8 cellular contexts compared by ENCODE assay signal in genomic region chr7:83410989-83411591, GRCh38.
DNase-seq lines count a peak whose midpoint lies in the region; ATAC-seq, FAIRE-seq and TF ChIP-seq lines count a peak whose summit lies in the region.

No MANE protein-coding gene starts in this region.

- H3K4me3 ChIP-seq in left ventricle myocardium inferior (no peak overlapping the region), esophagus squamous epithelium (no peak overlapping the region), psoas muscle (no peak overlapping the region)
- no peak overlapping the region for H3K4me3 ChIP-seq in Jurkat, Clone E6-1 (ENCODE audit: low read length)

- H3K27me3 ChIP-seq in left ventricle myocardium inferior (ENCODE audit: low read depth) (no peaks in the 10 kb centered on the region), esophagus squamous epithelium (no peaks in the 10 kb centered on the region), psoas muscle (ENCODE audit: insufficient read depth in 3 of 3, low read length in 2 of 3) (no peaks in the 10 kb centered on the region)

- intact Hi-C loops in left ventricle myocardium inferior (cut with micrococcal nuclease): loop anchor here (5.0 kb wide), 1 partner anchor 246 kb away; no protein-coding TSS in a partner anchor
- intact Hi-C loops in left ventricle myocardium superior (cut with micrococcal nuclease): loop anchor here (5.0 kb wide), 1 partner anchor 246 kb away; no protein-coding TSS in a partner anchor
- intact Hi-C loops in esophagus squamous epithelium (cut with DNase I): loop anchor here (10.0 kb wide), 1 partner anchor 244 kb away; no protein-coding TSS in a partner anchor
- intact Hi-C loops in psoas muscle (cut with DNase I): loop anchor here (10.0 kb wide), 1 partner anchor 244 kb away; no protein-coding TSS in a partner anchor

- H3K4me1 ChIP-seq in left ventricle myocardium inferior: no peaks in the 10 kb centered on the region
- no peaks in the 10 kb centered on the region for H3K4me1 ChIP-seq in esophagus squamous epithelium
- H3K4me1 ChIP-seq in psoas muscle: no peaks in the 10 kb centered on the region

- no peaks in the 10 kb centered on the region for H3K27me3 Mint-ChIP-seq in T-helper 17 cell

- peak; percentile 69 for TF ChIP-seq CTCF in left ventricle myocardium inferior (IDR thresholded peaks at IDR 0.05; ENCODE audit: borderline replicate concordance)
- TF ChIP-seq CTCF in esophagus squamous epithelium (IDR thresholded peaks at IDR 0.05): peak in 4 of 6 experiments; percentile 49 to 74 (median 61)
- peak; percentile 49 for TF ChIP-seq CTCF in psoas muscle (IDR thresholded peaks at IDR 0.05)

- no peak for TF ChIP-seq POLR2A in esophagus squamous epithelium (IDR thresholded peaks at IDR 0.05)

- H3K9me3 ChIP-seq in left ventricle myocardium inferior (replicated peaks) (no peaks in the 10 kb centered on the region), esophagus squamous epithelium (no peaks in the 10 kb centered on the region), psoas muscle (no peaks in the 10 kb centered on the region), T-helper 17 cell (ENCODE audit: control insufficient read depth, low read length, poor library complexity, severe bottlenecking) (no peaks in the 10 kb centered on the region)

- H3K4me3 Mint-ChIP-seq in T-helper 17 cell: no peak overlapping the region

- H3K4me1 Mint-ChIP-seq in T-helper 17 cell: no peaks in the 10 kb centered on the region

- ATAC-seq in left ventricle myocardium superior (no peak), psoas muscle (no peak), HG02571 (IDR thresholded peaks at IDR 0.05; ENCODE audit: unreplicated experiment) (no peak), T-helper 17 cell (no peak)

- WGBS in esophagus squamous epithelium, 2 donors: 22 to 25% methylated on average over 3 of the region's 3 CpGs
- WGBS in psoas muscle, 3 donors: 32 to 34% (median 33%) methylated on average over 3 of the region's 3 CpGs

- H3K27ac ChIP-seq in left ventricle myocardium inferior (replicated peaks) (no peak overlapping the region), esophagus squamous epithelium (no peak overlapping the region), psoas muscle (no peak overlapping the region)

- DNase-seq in left ventricle myocardium inferior (no peak), left ventricle myocardium superior (no peak), RCC 7860 (ENCODE audit: low spot score) (peak; percentile 60), esophagus squamous epithelium (lab: John Stamatoyannopoulos, UW) (no peak), psoas muscle (no peak), T-helper 17 cell (no peak)
- DNase-seq in Jurkat, Clone E6-1 (ENCODE audit: low read depth, low spot score): peak; percentile 20

- H3K36me3 Mint-ChIP-seq in T-helper 17 cell (ENCODE audit: low read depth): no peaks in the 10 kb centered on the region

- peak; percentile 94 for FAIRE-seq in RCC 7860 (lab: Jason Lieb, UNC)

- H3K36me3 ChIP-seq in left ventricle myocardium inferior (no peaks in the 10 kb centered on the region), esophagus squamous epithelium (no peaks in the 10 kb centered on the region), psoas muscle (ENCODE audit: insufficient read depth in 1 of 2, low read depth in 1 of 2) (no peaks in the 10 kb centered on the region)

- no peak overlapping the region for H3K27ac Mint-ChIP-seq in T-helper 17 cell

Comparison
In these comparisons a context has a peak if more than half of its experiments do, and no peak if none do; other contexts are left out.
1. DNase-seq: peak in Jurkat, Clone E6-1 (single experiment) and RCC 7860 (single experiment); none in left ventricle myocardium inferior (single experiment), left ventricle myocardium superior (single experiment), esophagus squamous epithelium (single experiment), psoas muscle (0 of 2) and T-helper 17 cell (0 of 3).
2. Peak in every context shown above with its lines, with median percentiles within 50 percentile points of each other: CTCF ChIP-seq.